In genomic region chr10:47035447-47036337, GRCh38 we compare ENCODE assay signal across 14 cellular contexts.
"Had no signal": no experiment of that assay in that cellular context is flagged by ENCODE, and none has a peak within 500 bp of the region (broad histone marks: within the 10 kb centered on the region; RNA-seq: fewer than 3 reads in every experiment).

No MANE protein-coding gene starts in this region.

- H3K4me3 Mint-ChIP-seq: activated CD8-positive, alpha-beta T cell treated with anti-CD3 and anti-CD28 coated beads for 36 hours; dendritic cell treated with granulocyte-macrophage colony-stimulating factor and Interleukin-4, amounts not matched to agents 40 ng/mL and 50 ng/mL, for 4 days; mesothelial cell of epicardium; neural progenitor cell had no signal

- H3K27ac Mint-ChIP-seq: activated CD8-positive, alpha-beta T cell treated with anti-CD3 and anti-CD28 coated beads for 36 hours; dendritic cell treated with granulocyte-macrophage colony-stimulating factor and Interleukin-4, amounts not matched to agents 40 ng/mL and 50 ng/mL, for 4 days; mesothelial cell of epicardium; neural progenitor cell had no signal

- FAIRE-seq: pancreas had no signal

- H3K36me3 Mint-ChIP-seq: mesothelial cell of epicardium, neural progenitor cell had no signal

- H3K9me3 Mint-ChIP-seq: activated CD8-positive, alpha-beta T cell treated with anti-CD3 and anti-CD28 coated beads for 36 hours; dendritic cell treated with granulocyte-macrophage colony-stimulating factor and Interleukin-4, amounts not matched to agents 40 ng/mL and 50 ng/mL, for 4 days; mesothelial cell of epicardium; neural progenitor cell had no signal

- H3K36me3 ChIP-seq: brain microvascular endothelial cell, lower lobe of right lung, neural progenitor cell, pancreas had no signal

- H3K9me3 ChIP-seq: lower lobe of right lung, pancreas had no signal

- H3K4me3 ChIP-seq: lower lobe of right lung, neural progenitor cell, pancreas, SK-N-MC, skin epidermis had no signal

- H3K27me3 Mint-ChIP-seq: activated CD8-positive, alpha-beta T cell treated with anti-CD3 and anti-CD28 coated beads for 36 hours had no signal

- ATAC-seq: activated CD8-positive, alpha-beta T cell treated with anti-CD3 and anti-CD28 coated beads for 36 hours; lower lobe of right lung; pancreas had no signal

- H3K4me2 ChIP-seq: neural progenitor cell had no signal

- H3K27ac ChIP-seq: brain microvascular endothelial cell, lower lobe of right lung, neural progenitor cell, pancreas, SK-N-MC had no signal

- H3K27me3 ChIP-seq: neural progenitor cell, pancreas had no signal

- H3K4me1 ChIP-seq: lower lobe of right lung, neural progenitor cell, pancreas had no signal

- H2AFZ ChIP-seq: neural progenitor cell had no signal

- H3K9ac ChIP-seq: neural progenitor cell had no signal

- DNase-seq: activated CD4-positive, alpha-beta T cell treated with anti-CD3 and anti-CD28 coated beads for 4 hours; activated CD8-positive, alpha-beta T cell treated with anti-CD3 and anti-CD28 coated beads for 36 hours; activated T-cell treated with anti-CD3 and anti-CD28 coated beads, Interleukin-2, amount 50 U/mL, for 48 hours; anterior cingulate cortex; brain microvascular endothelial cell; effector memory CD4-positive, alpha-beta T cell; foreskin melanocyte; lower lobe of right lung had no signal
